ENCODE assay signal across 33 cellular contexts in genomic region chr13:91024157-91024792, GRCh38.
"Had no signal": no experiment of that assay in that cellular context is flagged by ENCODE, and none has a peak within 500 bp of the region (broad histone marks: within the 10 kb centered on the region; RNA-seq: fewer than 3 reads in every experiment).

No MANE protein-coding gene starts in this region.

- H3K4me3 ChIP-seq: adrenal gland, ascending aorta, body of pancreas, breast epithelium, cardiac muscle cell had no signal

- ATAC-seq: activated naive CD4-positive, alpha-beta T cell treated with anti-CD3 and anti-CD28 coated beads, Interleukin-2, amount 50 U/mL, for 72 hours; activated naive CD8-positive, alpha-beta T cell treated with anti-CD3 and anti-CD28 coated beads, Interleukin-2, amount 50 U/mL, for 24 hours; activated T-cell treated with anti-CD3 and anti-CD28 coated beads, Interleukin-2, amount 50 U/mL, for 4 hours; activated T-cell treated with anti-CD3 and anti-CD28 coated beads, Interleukin-2, amount 50 U/mL, for 72 hours; activated T-helper 17 cell treated with anti-CD3 and anti-CD28 coated beads, Interleukin-2, amount 50 U/mL, for 72 hours; body of pancreas had no signal

- H3K27ac ChIP-seq: adrenal gland, ascending aorta, body of pancreas, brain microvascular endothelial cell, breast epithelium, cardiac muscle cell had no signal

- H3K9me3 ChIP-seq: adrenal gland, ascending aorta, body of pancreas, breast epithelium had no signal

- DNase-seq: activated effector memory CD4-positive, alpha-beta T cell treated with anti-CD3 and anti-CD28 coated beads, Interleukin-2, amount 50 U/mL, for 16 hours; activated effector memory CD4-positive, alpha-beta T cell treated with Interleukin-2 at 50 U/mL for 16 hours; activated gamma-delta T cell; activated gamma-delta T cell treated with Interleukin-2 at 50 U/mL for 16 hours; activated naive CD4-positive, alpha-beta T cell; activated naive CD4-positive, alpha-beta T cell treated with anti-CD3 and anti-CD28 coated beads for 36 hours; activated naive CD4-positive, alpha-beta T cell treated with anti-CD3 and anti-CD28 coated beads, Interleukin-2, amount 10 ng/mL, durations not matched to agents 7 days and 5 days; activated naive CD4-positive, alpha-beta T cell treated with anti-CD3 and anti-CD28 coated beads, Interleukin-2, amount 50 U/mL, for 16 hours; activated naive CD4-positive, alpha-beta T cell treated with Interleukin-2 at 50 U/mL for 16 hours; activated naive CD8-positive, alpha-beta T cell treated with anti-CD3 and anti-CD28 coated beads for 36 hours; activated naive CD8-positive, alpha-beta T cell treated with anti-CD3 and anti-CD28 coated beads, Interleukin-2, amount 10 ng/mL, durations not matched to agents 7 days and 5 days; activated naive CD8-positive, alpha-beta T cell treated with anti-CD3 and anti-CD28 coated beads, Interleukin-2, amount 50 U/mL, for 24 hours; activated T-cell treated with anti-CD3 and anti-CD28 coated beads, Interleukin-2, amount 50 U/mL, for 4 hours; activated T-cell treated with anti-CD3 and anti-CD28 coated beads, Interleukin-2, amount 50 U/mL, for 48 hours; activated T-cell treated with anti-CD3 and anti-CD28 coated beads, Interleukin-2, amount 50 U/mL, for 72 hours; adrenal gland; amniotic stem cell; amygdala; anterior cingulate cortex; aorta; body of pancreas; brain microvascular endothelial cell; caudate nucleus; central memory CD4-positive, alpha-beta T cell; cerebellar nuclear complex had no signal

- H3K4me1 ChIP-seq: adrenal gland, ascending aorta, breast epithelium had no signal

- H3K27me3 ChIP-seq: adrenal gland, ascending aorta, body of pancreas, brain microvascular endothelial cell, breast epithelium, cardiac muscle cell had no signal

- FAIRE-seq: astrocyte, bronchial epithelial cell, colon had no signal

- H3K36me3 ChIP-seq: adrenal gland, ascending aorta, brain microvascular endothelial cell, breast epithelium, cardiac muscle cell had no signal
